18 cellular contexts compared by ENCODE assay signal in genomic region chr10:60798870-60799269, GRCh38. TPM values are rescaled to one million over a fixed set of nuclear protein-coding genes. Genes with fewer than 3 reads are reported as not detected.
DNase-seq lines count a peak whose midpoint lies in the region; ATAC-seq, FAIRE-seq and TF ChIP-seq lines count a peak whose summit lies in the region.
"Had no signal": no experiment of that assay in that cellular context is flagged by ENCODE, and none has a peak within 500 bp of the region (broad histone marks: within the 10 kb centered on the region; RNA-seq: fewer than 3 reads in every experiment).

No MANE protein-coding gene starts in this region.

- no peak for TF ChIP-seq POLR2A in H54 (IDR thresholded peaks at IDR 0.05; ENCODE audit: low read depth, low read length)

- no peak overlapping the region for H2AFZ ChIP-seq in DND-41 (ENCODE audit: low read depth, low read length)
- H2AFZ ChIP-seq: GM23248 had no signal

- H3K27ac ChIP-seq in DND-41 (ENCODE audit: low read length) (no peak overlapping the region), Panc1 (ENCODE audit: low read length) (no peak overlapping the region)
- H3K27ac ChIP-seq: C4-2B, GM23248 had no signal

- peaks cover 21% of the 10 kb centered on the region; the same call in 1 of the 2 replicates for H4K20me1 ChIP-seq in DND-41 (ENCODE audit: insufficient read depth, low read length)

- POLR2A ChIA-PET in Panc1 (lab: Charles Lee): no interaction called here

- H3K4me2 ChIP-seq in DND-41 (ENCODE audit: insufficient read depth, low read length): no peak overlapping the region

- H3K9ac ChIP-seq in DND-41 (ENCODE audit: low read depth, low read length): no peak overlapping the region
- H3K9ac ChIP-seq: GM23248 had no signal

- H3K36me3 ChIP-seq in DND-41 (ENCODE audit: insufficient read depth, low read length) (peaks cover 58% of the 10 kb centered on the region), Panc1 (ENCODE audit: control insufficient read depth, insufficient read depth, low read length) (peaks cover 21% of the 10 kb centered on the region)

- TF ChIP-seq CTCF in DND-41 (IDR thresholded peaks at IDR 0.05; ENCODE audit: borderline replicate concordance, extremely low read depth, low read length, poor library complexity, severe bottlenecking): no peak
- TF ChIP-seq CTCF in Panc1 (IDR thresholded peaks at IDR 0.05): no peak

- H3K4me1 ChIP-seq in DND-41 (ENCODE audit: insufficient read depth, low read length): no peaks in the 10 kb centered on the region
- peaks cover 6% of the 10 kb centered on the region; the same call in 1 of the 2 replicates for H3K4me1 ChIP-seq in Panc1 (ENCODE audit: control insufficient read depth, insufficient read depth, low read length)

- CTCF ChIA-PET in Panc1 (lab: Charles Lee): no interaction called here

- DNase-seq in DND-41 (no peak), H54 (ENCODE audit: insufficient read length, low spot score) (no peak), Panc1 (ENCODE audit: low read depth, low spot score) (no peak), cerebellar cortex (ENCODE audit: low spot score) (peak; percentile 37), HUDEP-2 (lab: John Stamatoyannopoulos, UW; ENCODE audit: unreplicated experiment in 76 of 76) (no peak)
- DNase-seq in activated T-cell treated with anti-CD3 and anti-CD28 coated beads, Interleukin-2, amount 50 U/mL, for 1 hour: no peak
- DNase-seq: ACHN; Caco-2; CD4-positive, alpha-beta T cell; GDM1; KBM-7 had no signal

- H3K27me3 ChIP-seq in DND-41 (ENCODE audit: insufficient read depth, low read length, poor library complexity) (no peaks in the 10 kb centered on the region), Panc1 (ENCODE audit: control insufficient read depth, insufficient read depth, low read length) (no peaks in the 10 kb centered on the region)

- H3K79me2 ChIP-seq in DND-41 (ENCODE audit: insufficient read depth, low read length): peaks cover 23% of the 10 kb centered on the region

- ATAC-seq in DND-41 (ENCODE audit: insufficient read depth, low read depth) (0 out of 3 replicates have a peak, but pooled peaks have one; percentile 21), Panc1 (peak; percentile 42; the same call in 1 of the 2 replicates), HG03342 (IDR thresholded peaks at IDR 0.05; ENCODE audit: unreplicated experiment) (no peak)

- FAIRE-seq in H54 (lab: Jason Lieb, UNC): peak; percentile 41
- FAIRE-seq: A204.1, D721Med, GM12892, GM18507 had no signal

- in situ Hi-C loops in Panc1 (cut with HindIII; ENCODE audit: low pct_unique_long_range_greater_than_20kb, low sequenced_read_pairs): no loop called here

- no TSS peak for BruUV-seq in Panc1 (replicated peaks; lab: Mats Ljungman, UMichigan)

- H3K4me3 ChIP-seq in DND-41 (ENCODE audit: low read depth in 1 of 2, low read length in 2 of 2) (no peak overlapping the region), Panc1 (ENCODE audit: low read depth in 2 of 2, low read length in 2 of 2) (no peak overlapping the region)
- H3K4me3 ChIP-seq: GM23248 had no signal

- intact Hi-C loops in Panc1 (cut with micrococcal nuclease; ENCODE audit: unreplicated experiment): no loop called here

- H3K9me3 ChIP-seq in DND-41 (ENCODE audit: insufficient read depth, low read length, severe bottlenecking) (no peaks in the 10 kb centered on the region), Panc1 (ENCODE audit: control insufficient read depth, insufficient read depth, low read depth, low read length) (no peaks in the 10 kb centered on the region)
- H3K9me3 ChIP-seq: Caco-2 had no signal

RNA-seq across cellular contexts. Expression of gene CDK1, which starts 20.6 kb away (rescaled TPM):
- total RNA-seq in Panc1 (2021; ENCODE audit: unreplicated experiment): 75.5 TPM
- 16.3 TPM for polyA plus RNA-seq in Panc1 (2012; ENCODE audit: insufficient read length)
